In genomic region chr19:29614780-29615179, GRCh38 we compare ENCODE assay signal across 8 cellular contexts.
"Had no signal": no experiment of that assay in that cellular context is flagged by ENCODE, and none has a peak within 500 bp of the region (broad histone marks: within the 10 kb centered on the region; RNA-seq: fewer than 3 reads in every experiment).

No MANE protein-coding gene starts in this region.

- H3K4me1 ChIP-seq: HAP-1 had no signal

- H3K4me3 Mint-ChIP-seq: HFFc6, IgD-negative memory B cell had no signal

- H3K9me3 ChIP-seq: HAP-1 had no signal

- H3K9me3 Mint-ChIP-seq: HFFc6, IgD-negative memory B cell had no signal

- ATAC-seq: HCT116 had no signal

- H3K4me2 ChIP-seq: KMS-11 had no signal

- H3K27ac Mint-ChIP-seq: HFFc6 had no signal

- DNase-seq: GM23248, GOT3, HFFc6, KBM-7 had no signal

- H3K9ac ChIP-seq: GM23248, KMS-11 had no signal

- H3K27ac ChIP-seq: GM23248, KMS-11 had no signal

- H3K27me3 Mint-ChIP-seq: IgD-negative memory B cell had no signal

- H3K4me3 ChIP-seq: GM23248, HAP-1 had no signal
